Comparison of ENCODE assay signal across 12 cellular contexts in the genomic region with DNA sequence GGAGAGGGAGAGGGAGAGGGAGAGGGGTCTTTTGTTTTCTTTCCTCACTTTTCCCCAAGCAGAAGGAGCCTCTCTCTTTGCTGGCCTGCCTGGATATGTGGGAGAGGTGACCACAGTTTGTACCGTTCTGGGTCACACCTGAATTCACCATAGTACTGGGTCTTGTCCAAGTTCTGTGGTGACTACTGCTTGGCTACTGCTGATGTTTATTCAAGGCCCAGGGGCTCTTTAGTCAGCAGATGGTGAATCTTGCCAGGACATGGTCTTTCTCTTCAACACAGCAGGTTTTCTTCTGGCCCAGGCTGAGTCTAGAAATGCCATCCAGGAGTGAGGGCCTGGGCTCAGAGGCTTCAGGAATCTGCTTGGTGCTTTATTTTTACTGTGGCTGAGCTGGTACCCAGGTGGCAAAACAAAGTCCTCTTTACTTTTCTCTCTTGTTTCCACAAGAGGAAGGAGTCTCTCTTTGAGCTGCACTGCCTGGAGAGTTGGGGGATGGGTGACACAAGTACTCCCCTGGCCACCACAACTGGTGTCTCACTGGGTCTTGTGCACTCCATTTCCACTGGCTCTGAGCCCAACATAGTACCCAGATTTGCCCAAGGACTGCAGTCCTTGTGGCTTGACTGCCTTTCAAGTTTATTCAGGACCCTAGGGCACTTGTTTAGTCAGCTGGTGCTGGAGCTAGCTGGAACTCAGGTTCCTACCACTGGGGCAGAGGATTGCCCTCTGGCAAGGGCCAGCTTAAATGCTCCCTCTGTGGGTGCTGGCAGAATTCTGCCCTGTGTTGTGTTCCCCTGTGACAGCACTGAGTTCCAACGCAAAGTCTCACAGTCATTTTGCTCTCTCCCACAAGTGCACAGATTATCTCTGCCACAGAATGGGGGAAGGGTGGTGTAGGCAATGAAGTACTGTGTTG. TPM values are rescaled to one million over a fixed set of nuclear protein-coding genes. Genes with fewer than 3 reads are reported as not detected.
DNase-seq lines count a peak whose midpoint lies in the region; TF ChIP-seq lines count a peak whose summit lies in the region.
"Had no signal": no experiment of that assay in that cellular context is flagged by ENCODE, and none has a peak within 500 bp of the region (broad histone marks: within the 10 kb centered on the region; RNA-seq: fewer than 3 reads in every experiment).

No MANE protein-coding gene starts in this region.

- no peak for TF ChIP-seq EP300 in stomach (IDR thresholded peaks at IDR 0.05)

- H3K9me3 ChIP-seq in cardiac muscle cell (ENCODE audit: low read depth): peaks cover 3% of the 10 kb centered on the region
- no peaks in the 10 kb centered on the region for H3K9me3 ChIP-seq in stomach
- no peaks in the 10 kb centered on the region for H3K9me3 ChIP-seq in prostate gland

- H3K4me1 ChIP-seq in cardiac muscle cell (ENCODE audit: low read depth) (peaks cover 4% of the 10 kb centered on the region), stomach (peaks cover 0 to 18% (median 9%) of the 10 kb centered on the region in 4 donors), prostate gland (replicated peaks) (no peaks in the 10 kb centered on the region)

- H3K27ac ChIP-seq in cardiac muscle cell (peak overlapping the region; percentile 73), stomach (peak overlapping the region; percentile 18 to 63 (median 59)), prostate gland (no peak overlapping the region)
- H3K27ac ChIP-seq: 22Rv1 had no signal

- 28 to 60% (median 38%) methylated on average over 2 of the region's 2 CpGs for WGBS in stomach, 5 donors
- 49% methylated on average over 2 of the region's 2 CpGs for WGBS in prostate gland

- H3K27me3 ChIP-seq in cardiac muscle cell (no peaks in the 10 kb centered on the region), stomach (no peaks in the 10 kb centered on the region), prostate gland (replicated peaks; ENCODE audit: insufficient read depth) (no peaks in the 10 kb centered on the region)

- DNase-seq in DMS 273 (lab: John Stamatoyannopoulos, UW; ENCODE audit: unreplicated experiment) (peak; percentile 46), DMS 273 treated with DMSO at 0.1 percent for 48 hours (lab: John Stamatoyannopoulos, UW) (no peak), astrocyte of the hippocampus (ENCODE audit: low read depth, low spot score) (peak; percentile 82), cardiac muscle cell (ENCODE audit: low read depth in 1 of 2, low spot score in 1 of 2) (peak in 1 of 2 donors; percentile 1), stomach (peak; percentile 41), activated gamma-delta T cell (lab: John Stamatoyannopoulos, UW) (no peak), prostate gland (ENCODE audit: low spot score) (no peak)
- no peak for DNase-seq in activated CD4-positive, CD25-positive, alpha-beta regulatory T cell treated with anti-CD3 and anti-CD28 coated beads, Interleukin-2, amount 50 U/mL, for 72 hours
- DNase-seq: activated T-cell treated with anti-CD3 and anti-CD28 coated beads for 4 hours, NCI-H1436 treated with DMSO at 0.1 percent for 48 hours had no signal

- no peaks in the 10 kb centered on the region for H3K36me3 ChIP-seq in cardiac muscle cell
- peaks cover 16 to 80% (median 75%) of the 10 kb centered on the region in 4 donors for H3K36me3 ChIP-seq in stomach
- no peaks in the 10 kb centered on the region for H3K36me3 ChIP-seq in prostate gland

- TF ChIP-seq CTCF in cardiac muscle cell (IDR thresholded peaks at IDR 0.05; ENCODE audit: low read depth, low read length) (no peak), stomach (IDR thresholded peaks at IDR 0.05) (no peak), prostate gland (IDR thresholded peaks at IDR 0.05) (no peak)

- no peak for TF ChIP-seq POLR2A in stomach (IDR thresholded peaks at IDR 0.05)
- no peak for TF ChIP-seq POLR2A in prostate gland (IDR thresholded peaks at IDR 0.05)

- H3K4me3 ChIP-seq in cardiac muscle cell (no peak overlapping the region), stomach (no peak overlapping the region), prostate gland (no peak overlapping the region)

- intact Hi-C loops in stomach (cut with DNase I; ENCODE audit: low total_unique reads) (no loop called here), prostate gland (cut with DNase I) (no loop called here)

RNA-seq across cellular contexts. Expression of gene CCNDBP1, which starts 16.8 kb away (rescaled TPM):
- total RNA-seq in cardiac muscle cell: 77.4 and 117 TPM in 2 replicates
- 82.4 and 104 TPM in 2 replicates for polyA plus RNA-seq in cardiac muscle cell
- 10 to 100 TPM; 41.1 to 81.7 (median 46.1) TPM for total RNA-seq in stomach
- 100 to 1,000 TPM in 1 of 3 donors, 10 to 100 TPM in 2; 47.2 to 136 (median 58.3) TPM for polyA plus RNA-seq in stomach
- 10 to 100 TPM; 63.6 to 91.9 TPM for total RNA-seq in prostate gland

RNA-seq across cellular contexts. Expression of gene TMEM62, which starts 35.1 kb away (rescaled TPM):
- total RNA-seq in cardiac muscle cell (8.6 and 9.1 TPM in 2 replicates), stomach (10 to 100 TPM; 13.6 to 92.0 (median 65.3) TPM), prostate gland (10 to 100 TPM; 34.4 to 35.4 TPM)
- polyA plus RNA-seq in cardiac muscle cell (7.8 and 9.1 TPM in 2 replicates), stomach (10 to 100 TPM in 1 of 3 donors, 1 to 10 TPM in 2; 5.5 to 16.6 (median 7.8) TPM)

RNA-seq across cellular contexts. Expression of gene EPB42, which starts 52.4 kb away (rescaled TPM):
- 0.12 and 0.39 TPM in 2 replicates for total RNA-seq in cardiac muscle cell
- 0.94 TPM in 1 of 2 replicates, not detected in the other for polyA plus RNA-seq in cardiac muscle cell
- total RNA-seq in stomach: 1 to 10 TPM in 1 of 5 donors, not detected in 4; 1.3 TPM
- not detected for polyA plus RNA-seq in stomach
- 1 to 10 TPM in 1 of 2 donors, not detected in 1; 1.4 TPM for total RNA-seq in prostate gland
- total RNA-seq: lung microvascular endothelial cell had no signal

Comparison
In these comparisons a context has a peak if more than half of its experiments do, and no peak if none do; other contexts are left out.
1. DNase-seq: peak in DMS 273 (single experiment), astrocyte of the hippocampus (single experiment) and stomach (single experiment); none in DMS 273 treated with DMSO at 0.1 percent for 48 hours (single experiment), activated CD4-positive, CD25-positive, alpha-beta regulatory T cell treated with anti-CD3 and anti-CD28 coated beads, Interleukin-2, amount 50 U/mL, for 72 hours (single experiment), activated gamma-delta T cell (single experiment) and prostate gland (single experiment).
2. H3K27ac ChIP-seq: peak in cardiac muscle cell (single experiment) and stomach (5 of 5); none in prostate gland (0 of 2).